ENCODE assay signal across 8 cellular contexts in genomic region chr10:84537447-84537931, GRCh38.
DNase-seq lines count a peak whose midpoint lies in the region; ATAC-seq lines count a peak whose summit lies in the region.

No MANE protein-coding gene starts in this region.

- DNase-seq in activated T-cell treated with anti-CD3 and anti-CD28 coated beads for 24 hours (ENCODE audit: low read depth) (peak; percentile 20), HK-2 (ENCODE audit: unreplicated experiment) (peak; percentile 31), NOMO-1 treated with dmso at 0.1 percent for 144 hours (lab: John Stamatoyannopoulos, UW; ENCODE audit: unreplicated experiment) (peak; percentile 33), left cardiac atrium (peak; percentile 68), sciatic nerve (ENCODE audit: low spot score) (no peak)
- no peak for DNase-seq in activated T-cell treated with anti-CD3 and anti-CD28 coated beads, Interleukin-2, amount 50 U/mL, for 1 hour
- DNase-seq in activated naive CD8-positive, alpha-beta T cell treated with anti-CD3 and anti-CD28 coated beads, Interleukin-2, amount 10 ng/mL, durations not matched to agents 7 days and 5 days, result no peak

- H3K36me3 Mint-ChIP-seq in activated naive CD8-positive, alpha-beta T cell treated with anti-CD3 and anti-CD28 coated beads, Interleukin-2, amount 10 ng/mL, durations not matched to agents 7 days and 5 days, result no peaks in the 10 kb centered on the region

- intact Hi-C loops in left cardiac atrium (cut with DNase I), result loop anchor here (1.0 to 5.0 kb wide), 3 partner anchors 162 to 273 kb away; no protein-coding TSS in a partner anchor
- intact Hi-C loops in sciatic nerve (cut with DNase I), result loop anchor here (5.0 to 10.0 kb wide), 3 partner anchors 163 to 1840 kb away; no protein-coding TSS in a partner anchor

- no peaks in the 10 kb centered on the region for H3K9me3 Mint-ChIP-seq in activated naive CD8-positive, alpha-beta T cell treated with anti-CD3 and anti-CD28 coated beads, Interleukin-2, amount 10 ng/mL, durations not matched to agents 7 days and 5 days

- H3K27me3 Mint-ChIP-seq in activated naive CD8-positive, alpha-beta T cell treated with anti-CD3 and anti-CD28 coated beads, Interleukin-2, amount 10 ng/mL, durations not matched to agents 7 days and 5 days, result peaks cover 22% of the 10 kb centered on the region

- peaks cover 10% of the 10 kb centered on the region for H3K4me1 Mint-ChIP-seq in activated naive CD8-positive, alpha-beta T cell treated with anti-CD3 and anti-CD28 coated beads, Interleukin-2, amount 10 ng/mL, durations not matched to agents 7 days and 5 days

- ATAC-seq in GM21528 (IDR thresholded peaks at IDR 0.05; ENCODE audit: low FRiP score, unreplicated experiment), result peak; percentile 75
- peak; percentile 66 for ATAC-seq in activated naive CD8-positive, alpha-beta T cell treated with anti-CD3 and anti-CD28 coated beads, Interleukin-2, amount 10 ng/mL, durations not matched to agents 7 days and 5 days (ENCODE audit: low read depth)
- peak; percentile 84 to 92 for ATAC-seq in left cardiac atrium
- peak; percentile 90 for ATAC-seq in sciatic nerve

- peak overlapping the region; percentile 44 for H3K4me3 Mint-ChIP-seq in activated naive CD8-positive, alpha-beta T cell treated with anti-CD3 and anti-CD28 coated beads, Interleukin-2, amount 10 ng/mL, durations not matched to agents 7 days and 5 days

- POLR2A ChIA-PET in activated naive CD8-positive, alpha-beta T cell treated with anti-CD3 and anti-CD28 coated beads, Interleukin-2, amount 10 ng/mL, durations not matched to agents 7 days and 5 days (lab: Charles Lee), result interaction anchor here (0.6 kb wide), 1 partner anchor 268 kb away, joined by 3 read pairs; no protein-coding TSS in a partner anchor

- H3K27ac Mint-ChIP-seq in activated naive CD8-positive, alpha-beta T cell treated with anti-CD3 and anti-CD28 coated beads, Interleukin-2, amount 10 ng/mL, durations not matched to agents 7 days and 5 days, result no peak overlapping the region

Comparison
In these comparisons a context has a peak if more than half of its experiments do, and no peak if none do; other contexts are left out.
1. DNase-seq: peak in activated T-cell treated with anti-CD3 and anti-CD28 coated beads for 24 hours (single experiment), HK-2 (single experiment), NOMO-1 treated with dmso at 0.1 percent for 144 hours (single experiment) and left cardiac atrium (single experiment); none in activated T-cell treated with anti-CD3 and anti-CD28 coated beads, Interleukin-2, amount 50 U/mL, for 1 hour (single experiment), activated naive CD8-positive, alpha-beta T cell treated with anti-CD3 and anti-CD28 coated beads, Interleukin-2, amount 10 ng/mL, durations not matched to agents 7 days and 5 days (single experiment) and sciatic nerve (single experiment).
2. Peak in every context shown above with its lines, with median percentiles within 50 percentile points of each other: ATAC-seq.